ENCODE assay signal across 22 cellular contexts in genomic region chr14:68479247-68479646, GRCh38.
A peak's percentile ranks its signal among the peaks of the same experiment; 100 is the strongest.
DNase-seq lines count a peak whose midpoint lies in the region; ATAC-seq and TF ChIP-seq lines count a peak whose summit lies in the region.
"Had no signal": no experiment of that assay in that cellular context is flagged by ENCODE, and none has a peak within 500 bp of the region (broad histone marks: within the 10 kb centered on the region; RNA-seq: fewer than 3 reads in every experiment).

No MANE protein-coding gene starts in this region.

- H3K9me3 Mint-ChIP-seq in endothelial cell (ENCODE audit: unreplicated experiment): no peaks in the 10 kb centered on the region
- H3K9me3 Mint-ChIP-seq in nephron: no peaks in the 10 kb centered on the region
- H3K9me3 Mint-ChIP-seq: activated T-helper 17 cell treated with anti-CD3 and anti-CD28 coated beads, Interleukin-2, amount 50 U/mL, for 72 hours; CD8-positive, alpha-beta memory T cell had no signal

- POLR2A ChIA-PET in IMR-90 (lab: Charles Lee; ENCODE audit: unreplicated experiment): no interaction called here

- H2AK5ac ChIP-seq in IMR-90 (ENCODE audit: low read depth, low read length): no peak overlapping the region

- H3K9me3 ChIP-seq in IMR-90 (ENCODE audit: control insufficient read depth, insufficient read depth, low read length) (no peaks in the 10 kb centered on the region), sigmoid colon (no peaks in the 10 kb centered on the region)
- H3K9me3 ChIP-seq: breast epithelium, esophagus muscularis mucosa, tibial nerve had no signal

- in situ Hi-C loops in IMR-90 (cut with MboI; ENCODE audit: low sequenced_read_pairs): no loop called here

- no peaks in the 10 kb centered on the region for H3K27me3 ChIP-seq in IMR-90 (ENCODE audit: control insufficient read depth, insufficient read depth, low read length)
- H3K27me3 ChIP-seq in sigmoid colon: no peaks in the 10 kb centered on the region
- H3K27me3 ChIP-seq: breast epithelium, esophagus muscularis mucosa, tibial nerve had no signal

- H2BK15ac ChIP-seq in IMR-90 (ENCODE audit: low read depth, low read length): no peak overlapping the region

- H3K36me3 Mint-ChIP-seq in endothelial cell (ENCODE audit: low read depth, unreplicated experiment) (no peaks in the 10 kb centered on the region), nephron (ENCODE audit: low read depth) (peaks cover 3% of the 10 kb centered on the region)

- intact Hi-C loops in IMR-90 (cut with micrococcal nuclease) (no loop called here), sigmoid colon (cut with DNase I) (no loop called here)

- H3K4me3 Mint-ChIP-seq in endothelial cell (ENCODE audit: unreplicated experiment): no peak overlapping the region
- H3K4me3 Mint-ChIP-seq in nephron: no peak overlapping the region
- H3K4me3 Mint-ChIP-seq: activated CD8-positive, alpha-beta memory T cell treated with anti-CD3 and anti-CD28 coated beads, Interleukin-2, amount 10 ng/mL, durations not matched to agents 7 days and 5 days; activated T-helper 17 cell treated with anti-CD3 and anti-CD28 coated beads, Interleukin-2, amount 50 U/mL, for 72 hours; CD8-positive, alpha-beta memory T cell had no signal

- peaks cover 3% of the 10 kb centered on the region for H3K27me3 Mint-ChIP-seq in endothelial cell (ENCODE audit: unreplicated experiment)
- H3K27me3 Mint-ChIP-seq in nephron (ENCODE audit: low read depth): no peaks in the 10 kb centered on the region
- H3K27me3 Mint-ChIP-seq: activated T-helper 17 cell treated with anti-CD3 and anti-CD28 coated beads, Interleukin-2, amount 50 U/mL, for 72 hours; CD8-positive, alpha-beta memory T cell had no signal

- no peak for TF ChIP-seq RAD21 in IMR-90 (IDR thresholded peaks at IDR 0.05; ENCODE audit: low read length)

- no peak overlapping the region for H3K56ac ChIP-seq in IMR-90 (ENCODE audit: extremely low read depth, insufficient read depth, low read length)

- H3K79me1 ChIP-seq in IMR-90 (ENCODE audit: low read depth in 1 of 2, low read length in 2 of 2): no peaks in the 10 kb centered on the region

- no peak overlapping the region for H3K14ac ChIP-seq in IMR-90 (replicated peaks; ENCODE audit: low read depth, low read length)

- ATAC-seq in IMR-90 (ENCODE audit: low read depth) (no peak), HG02852 (IDR thresholded peaks at IDR 0.05; ENCODE audit: unreplicated experiment) (no peak)
- ATAC-seq: activated CD8-positive, alpha-beta memory T cell treated with anti-CD3 and anti-CD28 coated beads, Interleukin-2, amount 10 ng/mL, durations not matched to agents 7 days and 5 days; activated T-helper 17 cell treated with anti-CD3 and anti-CD28 coated beads, Interleukin-2, amount 50 U/mL, for 72 hours; sciatic nerve; stimulated activated naive CD8-positive, alpha-beta T cell treated with anti-CD3 and anti-CD28 coated beads, Interleukin-15, Interleukin-2, amounts not matched to agents 100 U/mL and 50 U/mL, for 24 hours had no signal

- H4K5ac ChIP-seq in IMR-90 (ENCODE audit: low read depth, low read length): 0 out of 2 replicates have a peak overlapping the region, but pooled peaks have one; percentile 25

- WGBS in IMR-90 (ENCODE audit: extremely low coverage in 2 of 2, insufficient read length in 1 of 2), 2 experiments: 80% methylated on average over 1 of the region's 3 CpGs; no CpG with 5 or more reads in 1 of the 2 experiments
- WGBS in sigmoid colon, 2 donors: 31 to 82% methylated on average over 3 of the region's 3 CpGs

- H2AK9ac ChIP-seq in IMR-90 (replicated peaks; ENCODE audit: low read depth, low read length, poor library complexity): no peak overlapping the region

- no peak overlapping the region for H3K23ac ChIP-seq in IMR-90 (ENCODE audit: low read depth, low read length)

- H4K91ac ChIP-seq in IMR-90 (ENCODE audit: insufficient read depth, low read depth, low read length): no peak overlapping the region

- dilution Hi-C loops in IMR-90 (cut with HindIII; ENCODE audit: low sequenced_read_pairs, unreplicated experiment): no loop called here

- DNase-seq in A172 (ENCODE audit: low spot score) (peak; percentile 32), IMR-90 (peak; percentile 25), endothelial cell (ENCODE audit: low spot score) (no peak), sigmoid colon (no peak), AG08396 (ENCODE audit: low spot score) (no peak), AG08395 (ENCODE audit: low spot score) (no peak)
- DNase-seq: activated CD4-positive, alpha-beta T cell treated with anti-CD3 and anti-CD28 coated beads for 48 hours; activated CD8-positive, alpha-beta memory T cell treated with anti-CD3 and anti-CD28 coated beads, Interleukin-2, amount 10 ng/mL, durations not matched to agents 7 days and 5 days; CD8-positive, alpha-beta memory T cell; NCI-H1105; NCI-H2081 treated with DMSO at 0.1 percent for 48 hours; NCI-H524; stimulated activated CD4-positive, alpha-beta T cell treated with anti-CD3 and anti-CD28 coated beads, Interleukin-1b, Interleukin-23, amount 100 ng/mL, for 48 hours; stimulated activated naive CD8-positive, alpha-beta T cell treated with anti-CD3 and anti-CD28 coated beads, Interleukin-15, Interleukin-2, amounts not matched to agents 100 U/mL and 50 U/mL, for 24 hours had no signal

- no peak for TF ChIP-seq EP300 in sigmoid colon (IDR thresholded peaks at IDR 0.05)

- TF ChIP-seq CTCF in IMR-90 (conservative IDR thresholded peaks at IDR 0.05; ENCODE audit: low read depth, low read length): no peak
- no peak for TF ChIP-seq CTCF in endothelial cell (IDR thresholded peaks at IDR 0.05; ENCODE audit: unreplicated experiment)
- TF ChIP-seq CTCF in nephron (IDR thresholded peaks at IDR 0.05; ENCODE audit: unreplicated experiment in 3 of 3): no peak
- no peak for TF ChIP-seq CTCF in sigmoid colon (IDR thresholded peaks at IDR 0.05)

- H3K4me3 ChIP-seq in IMR-90 (ENCODE audit: insufficient read depth, low read depth, low read length) (no peak overlapping the region), sigmoid colon (no peak overlapping the region)
- H3K4me3 ChIP-seq: breast epithelium, esophagus muscularis mucosa, tibial nerve had no signal

- no peak for TF ChIP-seq POLR2A in IMR-90 (IDR thresholded peaks at IDR 0.05; ENCODE audit: low read depth, low read length)
- no peak for TF ChIP-seq POLR2A in sigmoid colon (IDR thresholded peaks at IDR 0.05)

- H4K8ac ChIP-seq in IMR-90 (ENCODE audit: low read depth in 2 of 2, low read length in 2 of 2): no peak overlapping the region

- H3K9ac ChIP-seq in IMR-90 (ENCODE audit: low read depth, low read length): no peak overlapping the region

- H2AFZ ChIP-seq in IMR-90 (replicated peaks; ENCODE audit: low read length, poor library complexity): no peak overlapping the region

- no peak overlapping the region for H3K27ac ChIP-seq in IMR-90 (ENCODE audit: insufficient read depth, low read length)
- no peak overlapping the region for H3K27ac ChIP-seq in sigmoid colon
- H3K27ac ChIP-seq: breast epithelium, esophagus muscularis mucosa, RWPE1, tibial nerve had no signal

- H3K36me3 ChIP-seq in IMR-90 (ENCODE audit: control insufficient read depth, insufficient read depth, low read length) (no peaks in the 10 kb centered on the region), sigmoid colon (no peaks in the 10 kb centered on the region)
- H3K36me3 ChIP-seq: breast epithelium, esophagus muscularis mucosa, tibial nerve had no signal

- no TSS peak for BruUV-seq in IMR-90 (replicated peaks; lab: Mats Ljungman, UMichigan)

- H3K27ac Mint-ChIP-seq in endothelial cell (ENCODE audit: unreplicated experiment) (peak overlapping the region; percentile 82), nephron (peak overlapping the region in 2 of 3 experiments; percentile 8 to 36)
- H3K27ac Mint-ChIP-seq: activated CD8-positive, alpha-beta memory T cell treated with anti-CD3 and anti-CD28 coated beads, Interleukin-2, amount 10 ng/mL, durations not matched to agents 7 days and 5 days; activated T-helper 17 cell treated with anti-CD3 and anti-CD28 coated beads, Interleukin-2, amount 50 U/mL, for 72 hours had no signal

- H2BK5ac ChIP-seq in IMR-90 (ENCODE audit: low read depth, low read length, poor library complexity, severe bottlenecking): no peak overlapping the region

- no peak overlapping the region for H3K4me2 ChIP-seq in IMR-90 (ENCODE audit: low read depth, low read length)

- H3K18ac ChIP-seq in IMR-90 (ENCODE audit: low read depth, low read length): no peak overlapping the region

- H3K4me1 Mint-ChIP-seq in endothelial cell (ENCODE audit: unreplicated experiment): peaks cover 55% of the 10 kb centered on the region
- H3K4me1 Mint-ChIP-seq in nephron: peaks cover 29% of the 10 kb centered on the region

- H3K9me1 ChIP-seq in IMR-90 (ENCODE audit: insufficient read depth, low read length): peaks cover 10% of the 10 kb centered on the region

- H3K4me1 ChIP-seq in IMR-90 (ENCODE audit: control insufficient read depth, insufficient read depth, low read length) (peaks cover 10% of the 10 kb centered on the region), sigmoid colon (peaks cover 0 to 33% (median 17%) of the 10 kb centered on the region in 4 donors)
- H3K4me1 ChIP-seq: breast epithelium had no signal

- CTCF ChIA-PET in IMR-90 (lab: Yijun Ruan, JAX): no interaction called here

- H2BK20ac ChIP-seq in IMR-90 (ENCODE audit: low read depth, low read length): no peak overlapping the region

- H2BK120ac ChIP-seq in IMR-90 (ENCODE audit: low read depth, low read length): no peak overlapping the region

- no peaks in the 10 kb centered on the region for H4K20me1 ChIP-seq in IMR-90 (ENCODE audit: insufficient read depth, low read length)

- no peak overlapping the region for H3K4ac ChIP-seq in IMR-90 (ENCODE audit: low read depth, low read length)

TF ChIP-seq in IMR-90, 13 proteins besides CTCF, POLR2A, EP300 and RAD21 (continues in another document):
- no peak for TF ChIP-seq USF2 (IDR thresholded peaks at IDR 0.05; ENCODE audit: low read depth, low read length)
- no peak for TF ChIP-seq BHLHE40 (IDR thresholded peaks at IDR 0.05; ENCODE audit: low read depth, low read length)
- TF ChIP-seq FOS (IDR thresholded peaks at IDR 0.05; ENCODE audit: low read depth, low read length): no peak
- no peak for TF ChIP-seq MAFK (IDR thresholded peaks at IDR 0.05; ENCODE audit: low read depth, low read length)

Comparison
In these comparisons a context has a peak if more than half of its experiments do, and no peak if none do; other contexts are left out.
1. DNase-seq: peak in A172 (single experiment) and IMR-90 (single experiment); none in endothelial cell (single experiment), sigmoid colon (single experiment), AG08396 (single experiment) and AG08395 (single experiment).